ENCODE assay signal across 26 cellular contexts in genomic region chr5:74772359-74772758, GRCh38. TPM values are rescaled to one million over a fixed set of nuclear protein-coding genes. Genes with fewer than 3 reads are reported as not detected.
DNase-seq lines count a peak whose midpoint lies in the region; ATAC-seq and TF ChIP-seq lines count a peak whose summit lies in the region.
"Had no signal": no experiment of that assay in that cellular context is flagged by ENCODE, and none has a peak within 500 bp of the region (broad histone marks: within the 10 kb centered on the region; RNA-seq: fewer than 3 reads in every experiment).

No MANE protein-coding gene starts in this region.

- no peak overlapping the region for H3K4me3 Mint-ChIP-seq in endodermal cell
- no peak overlapping the region for H3K4me3 Mint-ChIP-seq in activated CD8-positive, alpha-beta memory T cell treated with anti-CD3 and anti-CD28 coated beads, Interleukin-2, amount 10 ng/mL, durations not matched to agents 7 days and 5 days
- H3K4me3 Mint-ChIP-seq: B cell had no signal

- H3K4me3 ChIP-seq in LNCaP clone FGC (ENCODE audit: low read depth, low read length) (no peak overlapping the region), endodermal cell (ENCODE audit: low read length) (no peak overlapping the region), lower lobe of right lung (no peak overlapping the region), coronary artery (no peak overlapping the region)
- H3K4me3 ChIP-seq: cardiac muscle cell, gastrocnemius medialis, HAP-1, PC-9, SJSA1 had no signal

- WGBS in endodermal cell (ENCODE audit: insufficient coverage in 1 of 2, insufficient read length in 1 of 2), 2 experiments, result 94 to 98% methylated on average over 2 to 7 of the region's 7 CpGs

- ATAC-seq in lower lobe of right lung, result peak; percentile 57 to 67
- ATAC-seq in HG03097 (IDR thresholded peaks at IDR 0.05; ENCODE audit: low FRiP score, unreplicated experiment), result no peak
- no peak for ATAC-seq in activated CD8-positive, alpha-beta memory T cell treated with anti-CD3 and anti-CD28 coated beads, Interleukin-2, amount 10 ng/mL, durations not matched to agents 7 days and 5 days
- ATAC-seq: gastrocnemius medialis had no signal

- intact Hi-C loops in lower lobe of right lung (cut with DNase I), result no loop called here

- H3K36me3 ChIP-seq in endodermal cell (ENCODE audit: control insufficient read depth, insufficient read depth, low read length), result peaks cover 75% of the 10 kb centered on the region
- peaks cover 86% of the 10 kb centered on the region for H3K36me3 ChIP-seq in lower lobe of right lung

- DNase-seq in SIG-M5 treated with dmso at 0.1 percent for 504 hours (lab: John Stamatoyannopoulos, UW; ENCODE audit: unreplicated experiment), result peak; percentile 28
- no peak for DNase-seq in SIG-M5 (lab: John Stamatoyannopoulos, UW)
- peak; percentile 34 for DNase-seq in LNCaP clone FGC (ENCODE audit: low read depth)
- no peak for DNase-seq in endodermal cell
- no peak for DNase-seq in lower lobe of right lung
- DNase-seq in coronary artery (ENCODE audit: low spot score), result no peak
- DNase-seq in activated CD8-positive, alpha-beta memory T cell treated with anti-CD3 and anti-CD28 coated beads, Interleukin-2, amount 10 ng/mL, durations not matched to agents 7 days and 5 days, result no peak
- DNase-seq: activated CD4-positive, alpha-beta T cell treated with anti-CD3 and anti-CD28 coated beads for 48 hours; activated CD8-positive, alpha-beta memory T cell treated with anti-CD3 and anti-CD28 coated beads, Interleukin-2, amount 50 U/mL, for 4 hours; activated effector memory CD4-positive, alpha-beta T cell treated with anti-CD3 and anti-CD28 coated beads, Interleukin-2, amount 50 U/mL, for 16 hours; amniotic stem cell; gastrocnemius medialis; hypothalamus; NCI-H1105; NCI-H2029 treated with DMSO at 0.1 percent for 48 hours; occipital lobe; PC-9; retina; stimulated activated CD4-positive, alpha-beta T cell treated with anti-CD3 and anti-CD28 coated beads, Interleukin-2, amount 100 ng/mL, for 48 hours; stimulated activated naive CD4-positive, alpha-beta T cell; T-helper 1 cell had no signal

- no peaks in the 10 kb centered on the region for H3K27me3 Mint-ChIP-seq in endodermal cell (ENCODE audit: insufficient read depth)
- no peaks in the 10 kb centered on the region for H3K27me3 Mint-ChIP-seq in activated CD8-positive, alpha-beta memory T cell treated with anti-CD3 and anti-CD28 coated beads, Interleukin-2, amount 10 ng/mL, durations not matched to agents 7 days and 5 days
- H3K27me3 Mint-ChIP-seq: B cell had no signal

- H3K27me3 ChIP-seq in endodermal cell (ENCODE audit: control insufficient read depth, insufficient read depth, low read length, poor library complexity, severe bottlenecking) (no peaks in the 10 kb centered on the region), lower lobe of right lung (ENCODE audit: low read depth) (no peaks in the 10 kb centered on the region)
- H3K27me3 ChIP-seq: cardiac muscle cell, gastrocnemius medialis, SJSA1 had no signal

- H3K9ac ChIP-seq in endodermal cell (ENCODE audit: extremely low read depth, low read length, poor library complexity, severe bottlenecking), result no peak overlapping the region

- no peak for TF ChIP-seq CTCF in LNCaP clone FGC (IDR thresholded peaks at IDR 0.05; ENCODE audit: control insufficient read depth, extremely low read depth, insufficient read depth)
- TF ChIP-seq CTCF in endodermal cell (conservative IDR thresholded peaks at IDR 0.05), result no peak
- TF ChIP-seq CTCF in lower lobe of right lung (IDR thresholded peaks at IDR 0.05), result no peak
- TF ChIP-seq CTCF in coronary artery (IDR thresholded peaks at IDR 0.05), result no peak

- H3K4me1 Mint-ChIP-seq in endodermal cell, result peaks cover 5% of the 10 kb centered on the region
- peaks cover 14% of the 10 kb centered on the region for H3K4me1 Mint-ChIP-seq in activated CD8-positive, alpha-beta memory T cell treated with anti-CD3 and anti-CD28 coated beads, Interleukin-2, amount 10 ng/mL, durations not matched to agents 7 days and 5 days

- H3K9me3 ChIP-seq in endodermal cell (ENCODE audit: control insufficient read depth, low read length), result no peaks in the 10 kb centered on the region
- no peaks in the 10 kb centered on the region for H3K9me3 ChIP-seq in lower lobe of right lung
- H3K9me3 ChIP-seq: gastrocnemius medialis, HAP-1, SJSA1 had no signal

- H3K9me3 Mint-ChIP-seq in endodermal cell, result no peaks in the 10 kb centered on the region
- no peaks in the 10 kb centered on the region for H3K9me3 Mint-ChIP-seq in activated CD8-positive, alpha-beta memory T cell treated with anti-CD3 and anti-CD28 coated beads, Interleukin-2, amount 10 ng/mL, durations not matched to agents 7 days and 5 days (ENCODE audit: low read depth)

- CTCF ChIA-PET in activated CD8-positive, alpha-beta memory T cell treated with anti-CD3 and anti-CD28 coated beads, Interleukin-2, amount 10 ng/mL, durations not matched to agents 7 days and 5 days (lab: Charles Lee), result no interaction called here

- peak overlapping the region; percentile 61 for H3K27ac Mint-ChIP-seq in endodermal cell
- H3K27ac Mint-ChIP-seq in activated CD8-positive, alpha-beta memory T cell treated with anti-CD3 and anti-CD28 coated beads, Interleukin-2, amount 10 ng/mL, durations not matched to agents 7 days and 5 days, result no peak overlapping the region
- H3K27ac Mint-ChIP-seq: B cell had no signal

- H3K4me1 ChIP-seq in endodermal cell (ENCODE audit: control insufficient read depth, insufficient read depth, low read length) (peaks cover 2% of the 10 kb centered on the region), lower lobe of right lung (peaks cover 13% of the 10 kb centered on the region)

- no peak overlapping the region for H3K27ac ChIP-seq in endodermal cell (ENCODE audit: low read depth, low read length)
- no peak overlapping the region for H3K27ac ChIP-seq in lower lobe of right lung
- no peak overlapping the region for H3K27ac ChIP-seq in coronary artery
- H3K27ac ChIP-seq: cardiac muscle cell, gastrocnemius medialis, PC-9, SJSA1 had no signal

- H3K36me3 Mint-ChIP-seq in endodermal cell (ENCODE audit: low read depth), result peaks cover 56% of the 10 kb centered on the region
- peaks cover 43% of the 10 kb centered on the region for H3K36me3 Mint-ChIP-seq in activated CD8-positive, alpha-beta memory T cell treated with anti-CD3 and anti-CD28 coated beads, Interleukin-2, amount 10 ng/mL, durations not matched to agents 7 days and 5 days

RNA-seq across cellular contexts. Expression of gene NSA2, which starts 5.3 kb away (rescaled TPM):
- 10 to 100 TPM; 53.1 to 62.8 TPM for total RNA-seq in endodermal cell
- 96.0 TPM for polyA plus RNA-seq in endodermal cell (2013, experiment 1 of 2)
- 99.4 TPM for polyA plus RNA-seq in endodermal cell (2013, experiment 2 of 2)
- total RNA-seq in lower lobe of right lung, result 51.7 TPM
- total RNA-seq in activated CD8-positive, alpha-beta memory T cell treated with anti-CD3 and anti-CD28 coated beads, Interleukin-2, amount 10 ng/mL, durations not matched to agents 7 days and 5 days, result 100 to 1,000 TPM in 1 of 2 experiments, 10 to 100 TPM in 1; 93.0 to 101 TPM

RNA-seq across cellular contexts. Expression of gene GFM2, which starts 5.4 kb away (rescaled TPM):
- total RNA-seq in endodermal cell (10 to 100 TPM; 43.1 to 44.5 TPM), lower lobe of right lung (19.8 TPM)
- polyA plus RNA-seq in endodermal cell (2013, experiment 1 of 2), result 33.4 TPM
- polyA plus RNA-seq in endodermal cell (2013, experiment 2 of 2), result 33.5 TPM
- total RNA-seq in activated CD8-positive, alpha-beta memory T cell treated with anti-CD3 and anti-CD28 coated beads, Interleukin-2, amount 10 ng/mL, durations not matched to agents 7 days and 5 days, result 10 to 100 TPM; 22.6 to 28.4 TPM

Comparison
In these comparisons a context has a peak if more than half of its experiments do, and no peak if none do; other contexts are left out.
1. DNase-seq: peak in SIG-M5 treated with dmso at 0.1 percent for 504 hours (single experiment) and LNCaP clone FGC (single experiment); none in SIG-M5 (single experiment), endodermal cell (single experiment), lower lobe of right lung (single experiment), coronary artery (single experiment) and activated CD8-positive, alpha-beta memory T cell treated with anti-CD3 and anti-CD28 coated beads, Interleukin-2, amount 10 ng/mL, durations not matched to agents 7 days and 5 days (single experiment).
2. ATAC-seq: peak in lower lobe of right lung (2 of 2); none in HG03097 (single experiment) and activated CD8-positive, alpha-beta memory T cell treated with anti-CD3 and anti-CD28 coated beads, Interleukin-2, amount 10 ng/mL, durations not matched to agents 7 days and 5 days (single experiment).